ENCODE assay signal across 36 cellular contexts in the genomic region with DNA sequence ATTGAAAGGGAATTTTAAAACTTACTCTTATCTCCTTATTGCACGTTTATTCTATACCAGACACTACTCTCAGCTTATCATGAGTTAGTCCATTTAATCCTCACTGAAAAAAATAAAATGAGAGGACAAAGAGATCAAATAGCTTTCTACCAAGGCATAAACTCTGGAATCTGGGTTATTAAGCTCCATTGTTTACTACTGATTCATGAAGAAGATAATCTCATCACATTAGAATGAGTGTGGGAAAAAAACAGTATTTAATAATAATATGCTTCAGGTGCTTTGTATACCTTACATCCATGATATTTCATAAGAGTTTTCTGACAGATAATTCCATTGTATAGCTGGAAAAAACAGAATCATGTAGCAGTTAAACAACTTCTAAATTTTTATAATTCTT.
"Had no signal": no experiment of that assay in that cellular context is flagged by ENCODE, and none has a peak within 500 bp of the region (broad histone marks: within the 10 kb centered on the region; RNA-seq: fewer than 3 reads in every experiment).

No MANE protein-coding gene starts in this region.

- H3K27ac ChIP-seq: adrenal gland, body of pancreas, brain microvascular endothelial cell, breast epithelium, cardiac muscle cell, VCaP had no signal

- H3K4me3 ChIP-seq: adrenal gland, body of pancreas, breast epithelium, cardiac muscle cell had no signal

- H3K36me3 ChIP-seq: adrenal gland, brain microvascular endothelial cell, breast epithelium, cardiac muscle cell had no signal

- FAIRE-seq: astrocyte, TTC549 had no signal

- ATAC-seq: activated CD8-positive, alpha-beta T cell treated with anti-CD3 and anti-CD28 coated beads for 36 hours; activated naive CD4-positive, alpha-beta T cell treated with anti-CD3 and anti-CD28 coated beads, Interleukin-2, amount 50 U/mL, for 72 hours; activated T-cell treated with anti-CD3 and anti-CD28 coated beads, Interleukin-2, amount 50 U/mL, for 4 hours; activated T-cell treated with anti-CD3 and anti-CD28 coated beads, Interleukin-2, amount 50 U/mL, for 72 hours; activated T-helper 17 cell treated with anti-CD3 and anti-CD28 coated beads, Interleukin-2, amount 50 U/mL, for 72 hours; body of pancreas had no signal

- DNase-seq: activated B cell treated with CpG ODN at 0.5 μM for 24 hours; activated CD4-positive, alpha-beta memory T cell treated with anti-CD3 and anti-CD28 coated beads for 36 hours; activated CD4-positive, alpha-beta T cell treated with anti-CD3 and anti-CD28 coated beads for 4 hours; activated CD4-positive, alpha-beta T cell treated with anti-CD3 and anti-CD28 coated beads, Interleukin-2, amount 10 ng/mL, durations not matched to agents 24 days and 14 days; activated CD4-positive, alpha-beta T cell treated with anti-CD3 and anti-CD28 coated beads, Interleukin-2, amount 50 U/mL, for 1 hour; activated CD4-positive, alpha-beta T cell treated with anti-CD3 and anti-CD28 coated beads, Interleukin-2, amount 50 U/mL, for 4 hours; activated CD4-positive, CD25-positive, alpha-beta regulatory T cell treated with anti-CD3 and anti-CD28 coated beads, Interleukin-2, amount 50 U/mL, for 72 hours; activated CD8-positive, alpha-beta memory T cell treated with anti-CD3 and anti-CD28 coated beads, Interleukin-2, amount 50 U/mL, for 4 hours; activated CD8-positive, alpha-beta T cell treated with anti-CD3 and anti-CD28 coated beads for 36 hours; activated effector memory CD4-positive, alpha-beta T cell treated with anti-CD3 and anti-CD28 coated beads, Interleukin-2, amount 50 U/mL, for 16 hours; activated gamma-delta T cell treated with Interleukin-2 at 50 U/mL for 16 hours; activated naive CD4-positive, alpha-beta T cell; activated naive CD4-positive, alpha-beta T cell treated with anti-CD3 and anti-CD28 coated beads for 36 hours; activated naive CD4-positive, alpha-beta T cell treated with anti-CD3 and anti-CD28 coated beads, Interleukin-2, amount 50 U/mL, for 16 hours; activated naive CD8-positive, alpha-beta T cell treated with anti-CD3 and anti-CD28 coated beads for 36 hours; activated T-cell treated with anti-CD3 and anti-CD28 coated beads for 4 hours; activated T-cell treated with anti-CD3 and anti-CD28 coated beads, Interleukin-2, amount 50 U/mL, for 1 hour; activated T-cell treated with anti-CD3 and anti-CD28 coated beads, Interleukin-2, amount 50 U/mL, for 4 hours; activated T-cell treated with anti-CD3 and anti-CD28 coated beads, Interleukin-2, amount 50 U/mL, for 72 hours; adrenal gland; amniotic stem cell; aorta; body of pancreas; brain microvascular endothelial cell; caudate nucleus; cerebellar nuclear complex; T-helper 1 cell; T-helper 2 cell; T-helper 9 cell had no signal

- H3K9me3 ChIP-seq: adrenal gland, body of pancreas, breast epithelium had no signal

- H3K4me1 ChIP-seq: adrenal gland, body of pancreas, breast epithelium had no signal

- H3K27me3 ChIP-seq: adrenal gland, body of pancreas, brain microvascular endothelial cell, breast epithelium, cardiac muscle cell had no signal
